1 cellular context compared by ENCODE assay signal in genomic region chr2:230416061-230416721, GRCh38.
A peak's percentile ranks its signal among the peaks of the same experiment; 100 is the strongest.
TF ChIP-seq lines count a peak whose summit lies in the region.

Gene SP100, plus strand, starts transcription at chr2:230416201. Its CDS starts 96 bp downstream, at chr2:230416297.

TF ChIP-seq in HepG2, 621 proteins besides CTCF, POLR2A, EP300 and RAD21 (continued from another document and continues in another):
- no peak for TF ChIP-seq ZNF770 (CRISPR knock-in tag; IDR thresholded peaks at IDR 0.05)
- no peak for TF ChIP-seq GLI4 (CRISPR knock-in tag; IDR thresholded peaks at IDR 0.05; ENCODE audit: borderline replicate concordance)
- TF ChIP-seq RFX3 (CRISPR knock-in tag; IDR thresholded peaks at IDR 0.05) = no peak
- no peak for TF ChIP-seq HIC2 (CRISPR knock-in tag; IDR thresholded peaks at IDR 0.05; ENCODE audit: low read depth)
- TF ChIP-seq ZNF280D (CRISPR knock-in tag; IDR thresholded peaks at IDR 0.05) = peak; percentile 72
- no peak; the same call in 1 of the 2 replicates for TF ChIP-seq HMGXB3 (CRISPR knock-in tag; IDR thresholded peaks at IDR 0.05; ENCODE audit: borderline replicate concordance)
- TF ChIP-seq TEAD2 (CRISPR knock-in tag; IDR thresholded peaks at IDR 0.05) = no peak
- peak; percentile 56; the same call in 1 of the 2 replicates for TF ChIP-seq SMAD3 (CRISPR knock-in tag; IDR thresholded peaks at IDR 0.05)
- no peak for TF ChIP-seq ZNF720 (CRISPR knock-in tag; IDR thresholded peaks at IDR 0.05)
- TF ChIP-seq ZNF670 (CRISPR knock-in tag; IDR thresholded peaks at IDR 0.05; ENCODE audit: borderline replicate concordance) = peak; percentile 89; the same call in 1 of the 2 replicates
- TF ChIP-seq ZNF280B (CRISPR knock-in tag; IDR thresholded peaks at IDR 0.05; ENCODE audit: borderline replicate concordance) = no peak; the same call in 1 of the 2 replicates
- no peak for TF ChIP-seq EEA1 (CRISPR knock-in tag; IDR thresholded peaks at IDR 0.05; ENCODE audit: borderline replicate concordance)
- no peak for TF ChIP-seq TBL1XR1 (IDR thresholded peaks at IDR 0.05; ENCODE audit: borderline replicate concordance, low read length, partially characterized antibody)
- TF ChIP-seq NBN (conservative IDR thresholded peaks at IDR 0.05) = no peak
- no peak for TF ChIP-seq NR0B2 (CRISPR knock-in tag; IDR thresholded peaks at IDR 0.05)
- peak; percentile 28; the same call in 1 of the 2 replicates for TF ChIP-seq CREM (IDR thresholded peaks at IDR 0.05)
- no peak for TF ChIP-seq CREM (CRISPR knock-in tag; IDR thresholded peaks at IDR 0.05)
- TF ChIP-seq BHLHE40 (IDR thresholded peaks at IDR 0.05; ENCODE audit: low read length) = no peak; the same call in 1 of the 2 replicates
- TF ChIP-seq ZSCAN30 (CRISPR knock-in tag; IDR thresholded peaks at IDR 0.05) = no peak
- no peak for TF ChIP-seq LRRFIP1 (CRISPR knock-in tag; conservative IDR thresholded peaks at IDR 0.05)
- no peak for TF ChIP-seq ZNF34 (CRISPR knock-in tag; IDR thresholded peaks at IDR 0.05; ENCODE audit: borderline replicate concordance)
- TF ChIP-seq PRMT3 (CRISPR knock-in tag; IDR thresholded peaks at IDR 0.05; ENCODE audit: borderline replicate concordance, low read depth) = no peak
- peak; percentile 14; the same call in 1 of the 2 replicates for TF ChIP-seq FOXA3 (CRISPR knock-in tag; IDR thresholded peaks at IDR 0.05)
- TF ChIP-seq BCL6 (CRISPR knock-in tag; IDR thresholded peaks at IDR 0.05) = peak; percentile 21; the same call in 1 of the 2 replicates
- no peak for TF ChIP-seq ZNF414 (CRISPR knock-in tag; IDR thresholded peaks at IDR 0.05)
- TF ChIP-seq ZNF605 (CRISPR knock-in tag; IDR thresholded peaks at IDR 0.05) = peak; percentile 93
- TF ChIP-seq ZKSCAN5 (CRISPR knock-in tag; IDR thresholded peaks at IDR 0.05) = peak; percentile 85
- TF ChIP-seq KDM1A (CRISPR knock-in tag; IDR thresholded peaks at IDR 0.05) = no peak
- TF ChIP-seq ZSCAN21 (CRISPR knock-in tag; IDR thresholded peaks at IDR 0.05; ENCODE audit: borderline replicate concordance) = no peak; the same call in 1 of the 2 replicates
- TF ChIP-seq RBM22 (optimal IDR thresholded peaks at IDR 0.05; ENCODE audit: low read length) = no peak
- TF ChIP-seq ZNF264 (CRISPR knock-in tag; IDR thresholded peaks at IDR 0.05) = peak; percentile 58; the same call in 1 of the 2 replicates
- TF ChIP-seq NKX3-1 (CRISPR knock-in tag; IDR thresholded peaks at IDR 0.05) = 0 out of 2 replicates have a peak, but pooled peaks have one; percentile 65
- no peak for TF ChIP-seq ATF5 (CRISPR knock-in tag; IDR thresholded peaks at IDR 0.05; ENCODE audit: low read depth)
- no peak for TF ChIP-seq ZNF549 (CRISPR knock-in tag; IDR thresholded peaks at IDR 0.05)
- TF ChIP-seq MNT (IDR thresholded peaks at IDR 0.05) = no peak
- peak; percentile 25; the same call in 1 of the 2 replicates for TF ChIP-seq ZNF83 (CRISPR knock-in tag; IDR thresholded peaks at IDR 0.05; ENCODE audit: borderline replicate concordance)
- no peak for TF ChIP-seq MAFF (IDR thresholded peaks at IDR 0.05; ENCODE audit: low read depth, low read length)
- no peak; the same call in 1 of the 2 replicates for TF ChIP-seq ZNF580 (CRISPR knock-in tag; IDR thresholded peaks at IDR 0.05; ENCODE audit: borderline replicate concordance, low read depth)
